In genomic region chr16:68275611-68276191, GRCh38 we compare ENCODE assay signal across 8 cellular contexts. TPM values are rescaled to one million over a fixed set of nuclear protein-coding genes. Genes with fewer than 3 reads are reported as not detected.
A peak's percentile ranks its signal among the peaks of the same experiment; 100 is the strongest.
DNase-seq lines count a peak whose midpoint lies in the region; ATAC-seq, FAIRE-seq and TF ChIP-seq lines count a peak whose summit lies in the region.

No MANE protein-coding gene starts in this region.

- peak overlapping the region; percentile 77 to 87 (median 81) for H3K4me3 Mint-ChIP-seq in CD4-positive, CD25-positive, alpha-beta regulatory T cell

- H3K27me3 Mint-ChIP-seq in CD4-positive, CD25-positive, alpha-beta regulatory T cell = no peaks in the 10 kb centered on the region

- H3K36me3 Mint-ChIP-seq in CD4-positive, CD25-positive, alpha-beta regulatory T cell = peaks cover 38% of the 10 kb centered on the region

- H3K27ac ChIP-seq in CD4-positive, CD25-positive, alpha-beta regulatory T cell (ENCODE audit: insufficient read depth, low read length, poor library complexity, severe bottlenecking) = peak overlapping the region; percentile 82
- peak overlapping the region; percentile 25 for H3K27ac ChIP-seq in right cardiac atrium (ENCODE audit: low read length)

- no peak for FAIRE-seq in D721Med (lab: Jason Lieb, UNC)

- H3K27ac Mint-ChIP-seq in CD4-positive, CD25-positive, alpha-beta regulatory T cell = peak overlapping the region; percentile 93 to 98 (median 98)

- no peaks in the 10 kb centered on the region for H3K27me3 ChIP-seq in CD4-positive, CD25-positive, alpha-beta regulatory T cell (ENCODE audit: control insufficient read depth, insufficient read depth, low read length)
- no peaks in the 10 kb centered on the region for H3K27me3 ChIP-seq in right cardiac atrium (ENCODE audit: control insufficient read depth, insufficient read depth)

- DNase-seq in CD4-positive, CD25-positive, alpha-beta regulatory T cell = peak; percentile 33 to 80 (median 69)
- DNase-seq in Jurkat, Clone E6-1 (ENCODE audit: low read depth, low spot score) = peak; percentile 94
- DNase-seq in T-helper 22 cell (ENCODE audit: low read depth) = peak; percentile 47
- no peak for DNase-seq in right cardiac atrium
- no peak for DNase-seq in D721Med (ENCODE audit: insufficient read length, low spot score)
- DNase-seq in H4 (ENCODE audit: low spot score) = no peak

- TF ChIP-seq CTCF in D721Med (IDR thresholded peaks at IDR 0.05; ENCODE audit: insufficient read depth, missing control alignments) = no peak

- intact Hi-C loops in right cardiac atrium (cut with DNase I) = no loop called here

- 52% methylated on average over 4 of the region's 4 CpGs for WGBS in right cardiac atrium

- peak overlapping the region; percentile 73 for H3K4me3 ChIP-seq in CD4-positive, CD25-positive, alpha-beta regulatory T cell (ENCODE audit: low read depth, low read length)
- H3K4me3 ChIP-seq in Jurkat, Clone E6-1 (ENCODE audit: low read length) = no peak overlapping the region; the same call in 1 of the 2 replicates
- H3K4me3 ChIP-seq in right cardiac atrium (ENCODE audit: low read length) = no peak overlapping the region

- H3K9me3 ChIP-seq in CD4-positive, CD25-positive, alpha-beta regulatory T cell (ENCODE audit: control insufficient read depth in 2 of 2, low read length in 2 of 2) = no peaks in the 10 kb centered on the region
- no peaks in the 10 kb centered on the region for H3K9me3 ChIP-seq in right cardiac atrium (ENCODE audit: control insufficient read depth, low read length)

- H3K4me1 Mint-ChIP-seq in CD4-positive, CD25-positive, alpha-beta regulatory T cell = peaks cover 28 to 78% (median 53%) of the 10 kb centered on the region in 4 donors

- no peaks in the 10 kb centered on the region for H3K9me3 Mint-ChIP-seq in CD4-positive, CD25-positive, alpha-beta regulatory T cell

- ATAC-seq in CD4-positive, CD25-positive, alpha-beta regulatory T cell (ENCODE audit: low read depth in 2 of 2) = peak; percentile 86
- ATAC-seq in GM19023 (IDR thresholded peaks at IDR 0.05; ENCODE audit: unreplicated experiment) = peak; percentile 70
- ATAC-seq in right cardiac atrium = no peak
- ATAC-seq in HG03521 (IDR thresholded peaks at IDR 0.05; ENCODE audit: unreplicated experiment) = no peak

- peaks cover 84% of the 10 kb centered on the region for H3K4me1 ChIP-seq in CD4-positive, CD25-positive, alpha-beta regulatory T cell (ENCODE audit: control insufficient read depth, insufficient read depth, low read length, poor library complexity, severe bottlenecking)
- peaks cover 19% of the 10 kb centered on the region for H3K4me1 ChIP-seq in right cardiac atrium (ENCODE audit: control insufficient read depth, insufficient read depth, low read length)

- peaks cover 14% of the 10 kb centered on the region for H3K36me3 ChIP-seq in CD4-positive, CD25-positive, alpha-beta regulatory T cell (ENCODE audit: control insufficient read depth, insufficient read depth, low read length)

RNA-seq across cellular contexts. Expression of gene SLC7A6, which starts 11.4 kb away (rescaled TPM):
- 141 TPM for total RNA-seq in CD4-positive, CD25-positive, alpha-beta regulatory T cell
- polyA plus RNA-seq in CD4-positive, CD25-positive, alpha-beta regulatory T cell = 10 to 100 TPM; 10.7 to 21.4 (median 17.4) TPM
- 31.2 TPM for polyA plus RNA-seq in Jurkat, Clone E6-1 (2012; ENCODE audit: insufficient read depth, insufficient read length)
- 10 to 100 TPM; 39.0 to 60.7 (median 51.3) TPM for total RNA-seq in right cardiac atrium
- polyA plus RNA-seq in right cardiac atrium = 25.0 TPM
- total RNA-seq in H4 (2014; rRNA removed; shearing (Covaris generic)) = 16.7 and 20.7 TPM in 2 replicates

RNA-seq across cellular contexts. Expression of gene PLA2G15, which starts 30.5 kb away (rescaled TPM):
- 9.4 TPM for total RNA-seq in CD4-positive, CD25-positive, alpha-beta regulatory T cell
- 10 to 100 TPM in 1 of 4 donors, 1 to 10 TPM in 3; 7.5 to 10.3 (median 8.8) TPM for polyA plus RNA-seq in CD4-positive, CD25-positive, alpha-beta regulatory T cell
- polyA plus RNA-seq in Jurkat, Clone E6-1 (2012; ENCODE audit: insufficient read depth, insufficient read length) = 6.6 TPM
- total RNA-seq in right cardiac atrium = 10 to 100 TPM; 20.2 to 30.8 (median 28.7) TPM
- 18.2 TPM for polyA plus RNA-seq in right cardiac atrium
- 14.8 and 22.1 TPM in 2 replicates for total RNA-seq in H4 (2014; rRNA removed; shearing (Covaris generic))

RNA-seq across cellular contexts. Expression of gene SLC7A6OS, which starts 35.0 kb away (rescaled TPM):
- 38.4 TPM for total RNA-seq in CD4-positive, CD25-positive, alpha-beta regulatory T cell
- polyA plus RNA-seq in CD4-positive, CD25-positive, alpha-beta regulatory T cell = 10 to 100 TPM; 23.7 to 28.0 (median 26.8) TPM
- polyA plus RNA-seq in Jurkat, Clone E6-1 (2012; ENCODE audit: insufficient read depth, insufficient read length) = 16.5 TPM
- 10 to 100 TPM; 10.9 to 13.4 (median 11.9) TPM for total RNA-seq in right cardiac atrium
- polyA plus RNA-seq in right cardiac atrium = 7.9 TPM
- total RNA-seq in H4 (2014; rRNA removed; shearing (Covaris generic)) = 7.3 and 8.1 TPM in 2 replicates

RNA-seq across cellular contexts. Expression of gene PRMT7, which starts 35.1 kb away (rescaled TPM):
- 53.8 TPM for total RNA-seq in CD4-positive, CD25-positive, alpha-beta regulatory T cell
- 10 to 100 TPM; 32.4 to 34.8 (median 34.1) TPM for polyA plus RNA-seq in CD4-positive, CD25-positive, alpha-beta regulatory T cell
- polyA plus RNA-seq in Jurkat, Clone E6-1 (2012; ENCODE audit: insufficient read depth, insufficient read length) = 76.6 TPM
- total RNA-seq in right cardiac atrium = 10 to 100 TPM; 20.8 to 34.7 (median 32.2) TPM
- 34.5 TPM for polyA plus RNA-seq in right cardiac atrium
- total RNA-seq in H4 (2014; rRNA removed; shearing (Covaris generic)) = 37.5 and 50.1 TPM in 2 replicates

RNA-seq across cellular contexts. Expression of gene ESRP2, which starts 39.8 kb away (rescaled TPM):
- total RNA-seq in CD4-positive, CD25-positive, alpha-beta regulatory T cell = not detected
- polyA plus RNA-seq in CD4-positive, CD25-positive, alpha-beta regulatory T cell = under 1 TPM; 0.10 to 0.99 (median 0.33) TPM
- not detected for polyA plus RNA-seq in Jurkat, Clone E6-1 (2012; ENCODE audit: insufficient read depth, insufficient read length)
- total RNA-seq in right cardiac atrium = under 1 TPM; 0.14 to 0.59 (median 0.36) TPM
- 0.16 TPM for polyA plus RNA-seq in right cardiac atrium
- total RNA-seq in H4 (2014; rRNA removed; shearing (Covaris generic)) = 0.21 TPM in 1 of 2 replicates, not detected in the other

Comparison
In these comparisons a context has a peak if more than half of its experiments do, and no peak if none do; other contexts are left out.
1. ATAC-seq: peak in CD4-positive, CD25-positive, alpha-beta regulatory T cell (2 of 2) and GM19023 (single experiment); none in right cardiac atrium (0 of 2) and HG03521 (single experiment).
2. DNase-seq: peak in CD4-positive, CD25-positive, alpha-beta regulatory T cell (3 of 3), Jurkat, Clone E6-1 (single experiment) and T-helper 22 cell (single experiment); none in right cardiac atrium (0 of 3), D721Med (single experiment) and H4 (single experiment).